Comparison of ENCODE assay signal across 8 cellular contexts in the genomic region with DNA sequence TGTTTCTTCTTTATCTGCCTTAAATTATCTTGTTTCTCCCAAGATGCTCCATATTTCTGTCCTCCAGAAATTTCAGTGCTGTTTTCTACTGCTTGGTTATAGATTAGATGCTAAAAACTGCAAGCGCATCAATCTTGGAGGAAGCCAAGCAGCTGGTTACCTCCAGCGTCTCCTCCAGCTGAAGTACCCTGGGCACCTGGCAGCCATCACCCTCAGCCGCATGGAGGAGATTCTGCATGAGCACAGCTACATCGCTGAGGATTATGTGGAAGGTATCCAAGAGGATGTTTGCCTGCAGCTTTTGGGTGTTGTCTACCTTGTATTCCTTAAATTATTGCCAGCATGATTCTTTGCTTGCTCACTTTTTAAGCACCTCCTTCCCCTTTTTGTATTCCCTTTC. TPM values are rescaled to one million over a fixed set of nuclear protein-coding genes. Genes with fewer than 3 reads are reported as not detected.
"Had no signal": no experiment of that assay in that cellular context is flagged by ENCODE, and none has a peak within 500 bp of the region (broad histone marks: within the 10 kb centered on the region; RNA-seq: fewer than 3 reads in every experiment).

No MANE protein-coding gene starts in this region.

- H3K9ac ChIP-seq: GM23248 had no signal

- DNase-seq: GOT3, HFFc6 had no signal

- H2AFZ ChIP-seq: GM23248 had no signal

- H3K27ac Mint-ChIP-seq: HFFc6 had no signal

- H3K9me3 Mint-ChIP-seq: HFFc6 had no signal

- H3K4me3 ChIP-seq: GM23248, HAP-1 had no signal

- H3K4me3 Mint-ChIP-seq: HFFc6 had no signal

RNA-seq across cellular contexts. Expression of a gene that starts 27.7 kb away (rescaled TPM):
- total RNA-seq: GM23248, H4, H7, HFFc6, HT-29, IMR-90 had no signal

RNA-seq across cellular contexts. Expression of a gene that starts 53.5 kb away (rescaled TPM):
- total RNA-seq: GM23248, H4, HFFc6, HT-29, IMR-90 had no signal
